In the genomic region with DNA sequence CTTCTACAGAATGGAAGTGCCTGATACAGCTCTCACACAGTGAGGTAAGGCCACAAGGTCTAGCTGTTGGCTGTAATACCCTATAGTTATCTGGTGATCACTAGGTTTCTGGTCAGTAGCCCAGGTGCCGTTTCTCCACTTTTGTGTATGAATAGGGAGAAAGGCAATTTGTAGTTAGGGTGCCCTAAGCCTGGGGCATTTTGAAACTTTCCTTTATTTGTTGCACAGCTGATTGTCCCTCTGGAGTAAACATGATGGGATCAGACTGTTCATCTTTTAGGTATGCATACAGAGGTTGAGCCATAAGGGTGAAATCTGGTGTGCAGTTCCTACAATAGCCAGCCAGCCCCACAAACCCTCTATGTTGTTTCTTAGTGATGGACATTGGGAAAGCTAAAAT, we compare ENCODE assay signal across 19 cellular contexts.
"Had no signal": no experiment of that assay in that cellular context is flagged by ENCODE, and none has a peak within 500 bp of the region (broad histone marks: within the 10 kb centered on the region; RNA-seq: fewer than 3 reads in every experiment).

No MANE protein-coding gene starts in this region.

- H3K9me3 Mint-ChIP-seq: nephron progenitor cell had no signal

- H3K27ac Mint-ChIP-seq: endodermal cell; naive thymus-derived CD4-positive, alpha-beta T cell; nephron progenitor cell had no signal

- H3K4me1 Mint-ChIP-seq: endodermal cell; naive thymus-derived CD4-positive, alpha-beta T cell had no signal

- ATAC-seq: gastrocnemius medialis; heart right ventricle; left lobe of liver; naive thymus-derived CD4-positive, alpha-beta T cell had no signal

- DNase-seq: cerebellar nuclear complex; effector CD4-positive, alpha-beta T cell; endodermal cell; gastrocnemius medialis; heart right ventricle; hypothalamus; islet precursor cell; mammary epithelial cell; naive thymus-derived CD4-positive, alpha-beta T cell; nephron progenitor cell; posterior cingulate gyrus; sigmoid colon; small intestine; stimulated activated CD4-positive, alpha-beta T cell treated with anti-CD3 and anti-CD28 coated beads, Interleukin-12 subunit alpha, Interleukin-12 subunit beta, amount 100 ng/mL, for 4 hours; stimulated activated naive CD4-positive, alpha-beta T cell; stomach; trophoblast cell had no signal

- H3K4me3 ChIP-seq: coronary artery, gastrocnemius medialis, heart right ventricle, sigmoid colon, stomach had no signal

- H3K27ac ChIP-seq: coronary artery, gastrocnemius medialis, heart right ventricle, sigmoid colon, stomach had no signal

- H3K4me3 Mint-ChIP-seq: endodermal cell; naive thymus-derived CD4-positive, alpha-beta T cell; nephron progenitor cell had no signal

- H3K27me3 Mint-ChIP-seq: naive thymus-derived CD4-positive, alpha-beta T cell had no signal
